Comparison of ENCODE assay signal across 10 cellular contexts in genomic region chr22:37419370-37419915, GRCh38. TPM values are rescaled to one million over a fixed set of nuclear protein-coding genes. Genes with fewer than 3 reads are reported as not detected.
DNase-seq lines count a peak whose midpoint lies in the region; FAIRE-seq and TF ChIP-seq lines count a peak whose summit lies in the region.
"Had no signal": no experiment of that assay in that cellular context is flagged by ENCODE, and none has a peak within 500 bp of the region (broad histone marks: within the 10 kb centered on the region; RNA-seq: fewer than 3 reads in every experiment).

No MANE protein-coding gene starts in this region.

- no peak for FAIRE-seq in small intestine (lab: Jason Lieb, UNC)
- FAIRE-seq: GM18507 had no signal

- no peak overlapping the region for H3K27ac Mint-ChIP-seq in T-helper 2 cell treated with Interferon-gamma antibody and Interleukin-4, amounts not matched to agents 5 μg/mL and 100 μg/mL, for 36 hours
- H3K27ac Mint-ChIP-seq in activated CD4-positive, alpha-beta memory T cell treated with anti-CD3 and anti-CD28 coated beads, Interleukin-2, amount 10 ng/mL, durations not matched to agents 7 days and 5 days: no peak overlapping the region

- POLR2A ChIA-PET in activated CD4-positive, alpha-beta memory T cell treated with anti-CD3 and anti-CD28 coated beads, Interleukin-2, amount 10 ng/mL, durations not matched to agents 7 days and 5 days (lab: Charles Lee): no interaction called here

- no peak overlapping the region for H3K27ac ChIP-seq in hepatocyte
- H3K27ac ChIP-seq in small intestine (ENCODE audit: low read depth in 1 of 2, low read length in 1 of 2): no peak overlapping the region
- H3K27ac ChIP-seq: vagina had no signal

- peaks cover 23% of the 10 kb centered on the region for H3K4me1 Mint-ChIP-seq in T-helper 2 cell treated with Interferon-gamma antibody and Interleukin-4, amounts not matched to agents 5 μg/mL and 100 μg/mL, for 36 hours (ENCODE audit: low read depth)
- peaks cover 32% of the 10 kb centered on the region for H3K4me1 Mint-ChIP-seq in activated CD4-positive, alpha-beta memory T cell treated with anti-CD3 and anti-CD28 coated beads, Interleukin-2, amount 10 ng/mL, durations not matched to agents 7 days and 5 days

- TF ChIP-seq CTCF in hepatocyte (IDR thresholded peaks at IDR 0.05; ENCODE audit: poor library complexity): no peak

- H3K4me1 ChIP-seq in hepatocyte (ENCODE audit: insufficient read depth) (peaks cover 9% of the 10 kb centered on the region), small intestine (ENCODE audit: control insufficient read depth in 2 of 2, insufficient read depth in 1 of 2, low read depth in 1 of 2, low read length in 1 of 2) (no peaks in the 10 kb centered on the region)

- H3K79me2 ChIP-seq in hepatocyte: no peaks in the 10 kb centered on the region

- no peaks in the 10 kb centered on the region for H3K36me3 Mint-ChIP-seq in T-helper 2 cell treated with Interferon-gamma antibody and Interleukin-4, amounts not matched to agents 5 μg/mL and 100 μg/mL, for 36 hours (ENCODE audit: low read depth)
- H3K36me3 Mint-ChIP-seq in activated CD4-positive, alpha-beta memory T cell treated with anti-CD3 and anti-CD28 coated beads, Interleukin-2, amount 10 ng/mL, durations not matched to agents 7 days and 5 days (ENCODE audit: low read depth): no peaks in the 10 kb centered on the region

- H3K27me3 ChIP-seq in hepatocyte: peaks cover 50% of the 10 kb centered on the region
- H3K27me3 ChIP-seq in small intestine (ENCODE audit: control insufficient read depth in 2 of 2, insufficient read depth in 2 of 2, low read length in 2 of 2): peaks cover 18 to 21% of the 10 kb centered on the region in 2 donors
- H3K27me3 ChIP-seq: vagina had no signal

- DNase-seq in T-helper 2 cell treated with Interferon-gamma antibody and Interleukin-4, amounts not matched to agents 5 μg/mL and 100 μg/mL, for 36 hours (ENCODE audit: low spot score): no peak
- DNase-seq in T-helper 2 cell: no peak
- no peak for DNase-seq in activated CD4-positive, alpha-beta memory T cell treated with anti-CD3 and anti-CD28 coated beads, Interleukin-2, amount 10 ng/mL, durations not matched to agents 7 days and 5 days
- no peak for DNase-seq in hepatocyte (ENCODE audit: low spot score)
- peak; percentile 29 for DNase-seq in small intestine
- no peak for DNase-seq in iPS-NIHi11 (ENCODE audit: low spot score)
- no peak for DNase-seq in NCI-H2107 treated with DMSO at 0.1 percent for 48 hours (lab: John Stamatoyannopoulos, UW; ENCODE audit: unreplicated experiment)
- DNase-seq in ACHN: no peak

- peak overlapping the region; percentile 90 for H3K4me2 ChIP-seq in hepatocyte

- H3K4me3 ChIP-seq in hepatocyte (no peak overlapping the region), small intestine (ENCODE audit: low read depth in 1 of 2, low read length in 2 of 2) (peak overlapping the region in 1 of 2 donors; percentile 34)

- CTCF ChIA-PET in activated CD4-positive, alpha-beta memory T cell treated with anti-CD3 and anti-CD28 coated beads, Interleukin-2, amount 10 ng/mL, durations not matched to agents 7 days and 5 days (lab: Charles Lee): no interaction called here

- H3K36me3 ChIP-seq in hepatocyte (replicated peaks; ENCODE audit: insufficient read depth, low read depth) (no peaks in the 10 kb centered on the region), small intestine (ENCODE audit: control insufficient read depth in 2 of 2, insufficient read depth in 2 of 2, low read length in 2 of 2) (no peaks in the 10 kb centered on the region)
- H3K36me3 ChIP-seq: vagina had no signal

- no peaks in the 10 kb centered on the region for H3K9me2 ChIP-seq in hepatocyte (replicated peaks; ENCODE audit: insufficient read depth)

- H3K27me3 Mint-ChIP-seq in T-helper 2 cell treated with Interferon-gamma antibody and Interleukin-4, amounts not matched to agents 5 μg/mL and 100 μg/mL, for 36 hours (ENCODE audit: low read depth): peaks cover 70% of the 10 kb centered on the region
- H3K27me3 Mint-ChIP-seq in activated CD4-positive, alpha-beta memory T cell treated with anti-CD3 and anti-CD28 coated beads, Interleukin-2, amount 10 ng/mL, durations not matched to agents 7 days and 5 days: peaks cover 68% of the 10 kb centered on the region

- no peaks in the 10 kb centered on the region for H3K9me3 ChIP-seq in hepatocyte (ENCODE audit: low read depth)
- no peaks in the 10 kb centered on the region for H3K9me3 ChIP-seq in small intestine (ENCODE audit: control insufficient read depth, low read depth)
- H3K9me3 ChIP-seq: vagina had no signal

- no peaks in the 10 kb centered on the region for H3K9me3 Mint-ChIP-seq in T-helper 2 cell treated with Interferon-gamma antibody and Interleukin-4, amounts not matched to agents 5 μg/mL and 100 μg/mL, for 36 hours
- H3K9me3 Mint-ChIP-seq in activated CD4-positive, alpha-beta memory T cell treated with anti-CD3 and anti-CD28 coated beads, Interleukin-2, amount 10 ng/mL, durations not matched to agents 7 days and 5 days: no peaks in the 10 kb centered on the region

- peak overlapping the region; percentile 47 for H3K4me3 Mint-ChIP-seq in T-helper 2 cell treated with Interferon-gamma antibody and Interleukin-4, amounts not matched to agents 5 μg/mL and 100 μg/mL, for 36 hours
- H3K4me3 Mint-ChIP-seq in activated CD4-positive, alpha-beta memory T cell treated with anti-CD3 and anti-CD28 coated beads, Interleukin-2, amount 10 ng/mL, durations not matched to agents 7 days and 5 days: peak overlapping the region; percentile 49

- H4K20me1 ChIP-seq in hepatocyte (ENCODE audit: insufficient read depth, poor library complexity, severe bottlenecking): no peaks in the 10 kb centered on the region

- in situ Hi-C loops in ACHN (cut with HindIII; ENCODE audit: low pct_ligation_motif_present, low pct_unique_long_range_greater_than_20kb, low sequenced_read_pairs): no loop called here

- 68% methylated on average over 20 of the region's 35 CpGs for WGBS in hepatocyte (ENCODE audit: low lambda C conversion rate, missing lambda C conversion rate)
- 10 to 22% (median 11%) methylated on average over 32 to 35 of the region's 35 CpGs for WGBS in small intestine, 3 donors

- H2AFZ ChIP-seq in hepatocyte: no peak overlapping the region

RNA-seq across cellular contexts. Expression of gene ELFN2, which starts 7.8 kb away (rescaled TPM):
- under 1 TPM; 0.28 to 0.38 TPM for total RNA-seq in activated CD4-positive, alpha-beta memory T cell treated with anti-CD3 and anti-CD28 coated beads, Interleukin-2, amount 10 ng/mL, durations not matched to agents 7 days and 5 days
- 0.20 and 0.53 TPM in 2 replicates for total RNA-seq in hepatocyte
- polyA plus RNA-seq in hepatocyte (0.19 and 0.40 TPM in 2 replicates), small intestine (under 1 TPM in 1 of 3 donors, not detected in 2; 0.16 TPM)
- total RNA-seq: vagina had no signal
